Comparison of ENCODE assay signal across 27 cellular contexts in the genomic region with DNA sequence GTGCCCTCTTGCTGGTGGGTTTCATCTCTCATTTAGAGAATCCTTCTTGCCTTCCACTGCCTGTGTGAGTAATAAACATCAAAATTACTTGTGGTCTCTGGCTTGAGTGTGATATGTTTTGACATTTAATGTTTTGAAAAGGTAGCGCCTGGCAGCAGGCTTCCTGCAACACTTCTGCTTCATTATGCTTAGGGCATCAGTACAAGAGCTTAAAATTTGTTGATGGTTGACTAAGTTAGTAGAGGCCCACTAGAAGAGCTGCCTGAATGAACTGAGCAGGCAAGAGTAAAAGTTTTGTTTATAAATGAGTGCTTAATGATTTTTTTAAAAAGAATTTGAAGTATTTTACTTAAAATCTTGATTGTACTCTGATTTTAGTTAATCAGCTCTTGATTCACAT. TPM values are rescaled to one million over a fixed set of nuclear protein-coding genes. Genes with fewer than 3 reads are reported as not detected.
"Had no signal": no experiment of that assay in that cellular context is flagged by ENCODE, and none has a peak within 500 bp of the region (broad histone marks: within the 10 kb centered on the region; RNA-seq: fewer than 3 reads in every experiment).

No MANE protein-coding gene starts in this region.

- H3K27me3 ChIP-seq: stomach, suprapubic skin, testis, thyroid gland, tibial artery, tibial nerve, transverse colon, upper lobe of left lung, upper lobe of right lung, uterus, vagina had no signal

- ATAC-seq: stimulated activated effector memory CD8-positive, alpha-beta T cell treated with anti-CD3 and anti-CD28 coated beads, Interleukin-12 subunit alpha, Interleukin-12 subunit beta, amount 100 ng/mL, for 72 hours; stimulated activated naive B cell treated with anti-CD40 and anti-IgM and Interleukin-4, amounts not matched to agents 10 μg/mL and 1 μg/mL and 100 μg/mL, for 72 hours; stimulated activated naive CD8-positive, alpha-beta T cell treated with anti-CD3 and anti-CD28 coated beads, Interleukin-15, amount 100 ng/mL, for 72 hours; stimulated activated naive CD8-positive, alpha-beta T cell treated with anti-CD3 and anti-CD28 coated beads, Interleukin-15, Interleukin-2, amounts not matched to agents 100 U/mL and 50 U/mL, for 24 hours; upper lobe of right lung had no signal

- H3K4me3 ChIP-seq: stomach, suprapubic skin, testis, thoracic aorta, thyroid gland, tibial artery, tibial nerve, transverse colon, upper lobe of left lung, upper lobe of right lung, uterus, vagina had no signal

- H3K36me3 ChIP-seq: stomach, suprapubic skin, thoracic aorta, thyroid gland, tibial artery, tibial nerve, transverse colon, upper lobe of left lung, upper lobe of right lung, uterus, vagina had no signal

- H3K9me3 ChIP-seq: stomach, suprapubic skin, testis, thoracic aorta, thyroid gland, tibial artery, tibial nerve, transverse colon, upper lobe of left lung, upper lobe of right lung, uterus, vagina had no signal

- H3K27ac ChIP-seq: stomach, suprapubic skin, testis, thoracic aorta, tibial artery, tibial nerve, transverse colon, upper lobe of left lung, upper lobe of right lung, uterus, vagina had no signal

- H3K4me1 ChIP-seq: stomach, suprapubic skin, testis, tibial artery, tibial nerve, transverse colon, upper lobe of left lung, upper lobe of right lung, uterus, vagina had no signal

- DNase-seq: stimulated activated CD4-positive, alpha-beta T cell treated with anti-CD3 and anti-CD28 coated beads, Interleukin-2, amount 100 ng/mL, for 48 hours; stimulated activated CD4-positive, alpha-beta T cell treated with anti-CD3 and anti-CD28 coated beads, Interleukin-4, amount 100 ng/mL, for 1 hour; stimulated activated CD4-positive, alpha-beta T cell treated with anti-CD3 and anti-CD28 coated beads, Interleukin-4, amount 100 ng/mL, for 24 hours; stimulated activated CD4-positive, alpha-beta T cell treated with anti-CD3 and anti-CD28 coated beads, Interleukin-4, amount 100 ng/mL, for 4 hours; stimulated activated CD8-positive, alpha-beta memory T cell treated with anti-CD3 and anti-CD28 coated beads, Interleukin-4, amount 100 ng/mL, for 48 hours; stimulated activated naive B cell treated with anti-CD40 and anti-IgM and Interleukin-4, amounts not matched to agents 10 μg/mL and 1 μg/mL and 100 μg/mL, for 72 hours; stimulated activated naive CD4-positive, alpha-beta T cell; stimulated activated naive CD4-positive, alpha-beta T cell treated with Interleukin-2 at 50 U/mL for 16 hours; stimulated activated naive CD8-positive, alpha-beta T cell treated with anti-CD3 and anti-CD28 coated beads, Interleukin-15, amount 100 ng/mL, for 72 hours; stimulated activated naive CD8-positive, alpha-beta T cell treated with anti-CD3 and anti-CD28 coated beads, Interleukin-15, Interleukin-2, amounts not matched to agents 100 U/mL and 50 U/mL, for 24 hours; stomach; substantia nigra; testis; thyroid gland; tibial artery; transverse colon; trophoblast cell; upper lobe of left lung; upper lobe of right lung; uterus had no signal

RNA-seq across cellular contexts. Expression of a gene that starts 6.5 kb away (rescaled TPM):
- total RNA-seq: subcutaneous adipose tissue, suprapubic skin, thoracic aorta, thyroid gland, tibial nerve, transverse colon, upper lobe of left lung, upper lobe of right lung, ureter, vagina had no signal

RNA-seq across cellular contexts. Expression of a gene that starts 40.7 kb away (rescaled TPM):
- total RNA-seq: thoracic aorta, tibial nerve had no signal
